Comparison of ENCODE assay signal across 8 cellular contexts in the genomic region with DNA sequence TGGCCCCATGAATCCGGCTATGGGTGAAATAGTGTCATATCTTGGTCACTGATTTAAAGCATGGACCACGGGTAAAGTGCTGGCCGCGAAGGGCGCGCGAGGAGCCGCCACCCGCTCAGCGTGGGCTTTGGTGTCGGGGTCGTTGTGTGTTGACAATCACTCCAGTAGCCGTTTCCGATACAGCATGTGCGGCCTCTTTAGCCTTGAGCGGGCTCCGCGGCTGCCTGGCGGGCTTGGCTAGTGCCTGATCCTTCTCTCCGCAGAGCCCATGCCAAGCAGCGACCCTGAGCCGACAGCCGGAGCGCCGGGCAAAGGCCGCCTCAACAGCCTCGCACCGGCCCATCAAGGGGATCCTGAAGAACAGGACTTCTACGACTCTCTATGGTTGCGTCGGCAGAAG.
"Had no signal": no experiment of that assay in that cellular context is flagged by ENCODE, and none has a peak within 500 bp of the region (broad histone marks: within the 10 kb centered on the region; RNA-seq: fewer than 3 reads in every experiment).

No MANE protein-coding gene starts in this region.

- H3K4me3 Mint-ChIP-seq: HFFc6 had no signal

- H3K9me3 Mint-ChIP-seq: HFFc6 had no signal

- H3K4me1 ChIP-seq: HAP-1 had no signal

- H3K4me3 ChIP-seq: HAP-1 had no signal

- H3K9me3 ChIP-seq: HAP-1 had no signal

- H3K27ac ChIP-seq: HL-60 had no signal

- DNase-seq: GOT3, H7, HFFc6, KBM-7 had no signal

- ATAC-seq: HCT116, HepG2 had no signal

- H3K27ac Mint-ChIP-seq: HFFc6 had no signal

- H3K36me3 ChIP-seq: HAP-1 had no signal
